18 cellular contexts compared by ENCODE assay signal in the genomic region with DNA sequence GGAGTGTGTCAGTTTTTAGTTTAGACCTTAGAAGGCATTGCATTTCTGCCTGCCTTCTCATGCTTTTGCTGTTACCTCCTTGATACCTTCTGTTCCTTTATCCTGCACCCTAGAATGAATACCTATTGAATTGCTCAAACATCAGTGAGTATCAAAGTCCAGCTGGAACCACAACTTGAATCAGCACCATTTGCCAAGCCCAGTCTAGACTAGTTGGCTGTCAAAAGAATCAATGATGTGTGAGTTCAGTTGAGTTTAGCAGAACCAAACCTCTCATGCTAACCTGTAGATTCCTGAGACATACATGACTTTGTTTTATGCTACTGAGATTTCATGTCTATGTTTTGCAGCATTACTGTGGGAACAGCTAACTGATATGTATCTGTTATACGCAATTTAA.
"Had no signal": no experiment of that assay in that cellular context is flagged by ENCODE, and none has a peak within 500 bp of the region (broad histone marks: within the 10 kb centered on the region; RNA-seq: fewer than 3 reads in every experiment).

No MANE protein-coding gene starts in this region.

- H3K27ac ChIP-seq: coronary artery, left ventricle myocardium inferior, neutrophil, right atrium auricular region, tibial artery, upper lobe of right lung, vagina had no signal

- ATAC-seq: naive thymus-derived CD8-positive, alpha-beta T cell; upper lobe of right lung had no signal

- H3K36me3 Mint-ChIP-seq: naive thymus-derived CD8-positive, alpha-beta T cell had no signal

- H3K4me3 Mint-ChIP-seq: endodermal cell; naive thymus-derived CD8-positive, alpha-beta T cell had no signal

- H3K9me3 ChIP-seq: left ventricle myocardium inferior, neutrophil, right atrium auricular region, tibial artery, upper lobe of right lung, vagina had no signal

- H3K4me1 ChIP-seq: left ventricle myocardium inferior, right atrium auricular region, tibial artery, upper lobe of right lung, vagina had no signal

- H3K4me3 ChIP-seq: coronary artery, left ventricle myocardium inferior, lung, right atrium auricular region, tibial artery, upper lobe of right lung, vagina had no signal

- DNase-seq: central memory CD4-positive, alpha-beta T cell; effector CD4-positive, alpha-beta T cell; endodermal cell; foreskin melanocyte; head of caudate nucleus; hippocampal formation; left ventricle myocardium inferior; naive thymus-derived CD8-positive, alpha-beta T cell; small intestine; stimulated activated CD4-positive, alpha-beta T cell treated with anti-CD3 and anti-CD28 coated beads, Interleukin-12 subunit alpha, Interleukin-12 subunit beta, amount 100 ng/mL, for 4 hours; stimulated activated naive CD4-positive, alpha-beta T cell; tibial artery; upper lobe of right lung had no signal

- H3K4me1 Mint-ChIP-seq: naive thymus-derived CD8-positive, alpha-beta T cell had no signal

- H3K27me3 ChIP-seq: neutrophil, right atrium auricular region, tibial artery, upper lobe of right lung, vagina had no signal

- H3K27ac Mint-ChIP-seq: endodermal cell; naive thymus-derived CD8-positive, alpha-beta T cell had no signal

- H3K36me3 ChIP-seq: left ventricle myocardium inferior, neutrophil, right atrium auricular region, tibial artery, upper lobe of right lung, vagina had no signal

- H3K9me3 Mint-ChIP-seq: endodermal cell; naive thymus-derived CD8-positive, alpha-beta T cell had no signal
